25 cellular contexts compared by ENCODE assay signal in the genomic region with DNA sequence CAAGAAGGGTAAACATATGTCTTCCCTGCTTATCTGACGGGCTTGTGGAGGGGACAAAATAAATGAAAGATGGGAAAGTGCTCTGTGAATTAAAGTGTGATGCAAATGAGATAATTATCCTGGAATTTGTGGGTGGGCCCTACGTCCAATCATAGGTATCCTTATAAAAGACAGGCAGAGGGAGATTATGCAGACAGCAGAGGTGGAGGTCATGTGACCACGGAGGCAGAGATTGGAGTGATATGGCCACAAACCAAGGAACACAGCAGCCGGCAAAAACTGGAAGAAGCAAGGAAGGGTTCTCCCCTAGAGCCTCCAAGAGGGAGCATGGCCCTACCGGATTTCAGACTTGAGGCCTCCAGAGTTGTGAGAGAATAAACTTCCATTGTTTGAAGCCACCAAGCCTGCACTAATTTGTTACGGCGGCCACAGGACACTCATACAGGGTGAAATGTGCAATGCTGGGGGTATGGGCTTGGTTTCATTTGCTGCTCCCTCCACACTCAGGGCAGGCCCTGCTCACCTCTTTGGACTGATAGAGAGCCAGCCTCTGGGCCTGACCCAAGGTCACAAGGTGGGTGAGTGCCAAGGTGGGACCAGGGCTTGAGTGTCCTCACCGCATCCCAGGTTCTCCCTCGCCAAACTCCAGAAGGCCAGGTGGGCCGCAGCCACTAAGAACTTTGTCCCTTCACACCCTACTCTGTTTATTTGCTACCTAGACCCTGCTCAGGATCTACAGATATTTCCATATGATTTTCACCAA.
"Had no signal": no experiment of that assay in that cellular context is flagged by ENCODE, and none has a peak within 500 bp of the region (broad histone marks: within the 10 kb centered on the region; RNA-seq: fewer than 3 reads in every experiment).

No MANE protein-coding gene starts in this region.

- H3K4me1 Mint-ChIP-seq: activated naive CD8-positive, alpha-beta T cell treated with anti-CD3 and anti-CD28 coated beads, Interleukin-2, amount 50 U/mL, for 24 hours had no signal

- H3K27me3 ChIP-seq: ascending aorta, cardiac muscle cell had no signal

- H3K9me3 Mint-ChIP-seq: activated naive CD4-positive, alpha-beta T cell treated with anti-CD3 and anti-CD28 coated beads, Interleukin-2, amount 50 U/mL, for 72 hours; activated naive CD8-positive, alpha-beta T cell treated with anti-CD3 and anti-CD28 coated beads, Interleukin-2, amount 50 U/mL, for 24 hours; activated T-helper 1 cell treated with anti-CD3 and anti-CD28 coated beads, Interleukin-12 subunit alpha, Interleukin-12 subunit beta, Interleukin-2, Interleukin-4 antibody, amounts not matched to agents 30 ng/mL and 10 ng/mL and 1 ng/mL, durations not matched to agents 14 hours and 24 hours and 36 hours; T-helper 2 cell treated with Interferon-gamma antibody and Interleukin-4, amounts not matched to agents 5 μg/mL and 100 μg/mL, for 36 hours had no signal

- DNase-seq: activated CD4-positive, alpha-beta T cell treated with anti-CD3 and anti-CD28 coated beads for 4 hours; activated CD8-positive, alpha-beta memory T cell treated with anti-CD3 and anti-CD28 coated beads, Interleukin-2, amount 50 U/mL, for 48 hours; activated CD8-positive, alpha-beta T cell treated with anti-CD3 and anti-CD28 coated beads, Interleukin-2, amount 10 ng/mL, durations not matched to agents 7 days and 5 days; activated effector memory CD4-positive, alpha-beta T cell treated with anti-CD3 and anti-CD28 coated beads, Interleukin-2, amount 50 U/mL, for 16 hours; activated naive CD4-positive, alpha-beta T cell treated with Interleukin-2 at 50 U/mL for 16 hours; activated naive CD8-positive, alpha-beta T cell treated with anti-CD3 and anti-CD28 coated beads, Interleukin-2, amount 50 U/mL, for 24 hours; activated T-cell treated with anti-CD3 and anti-CD28 coated beads, Interleukin-2, amount 50 U/mL, for 1 hour; amniotic stem cell; brain microvascular endothelial cell; Kasumi-1; NCI-H1048; NCI-H146; NCI-H187 treated with DMSO at 0.1 percent for 48 hours; NCI-H2081 treated with DMSO at 0.1 percent for 48 hours; NCI-H446; NCI-H524; PC-3; SW 1271 had no signal

- H3K4me3 ChIP-seq: ascending aorta, cardiac muscle cell, SK-N-MC had no signal

- ATAC-seq: activated CD4-positive, CD25-positive, alpha-beta regulatory T cell treated with anti-CD3 and anti-CD28 coated beads, Interleukin-2, amount 50 U/mL, for 24 hours; activated CD8-positive, alpha-beta T cell treated with anti-CD3 and anti-CD28 coated beads, Interleukin-2, amount 10 ng/mL, durations not matched to agents 7 days and 5 days; activated naive CD4-positive, alpha-beta T cell treated with anti-CD3 and anti-CD28 coated beads, Interleukin-2, amount 50 U/mL, for 72 hours; activated naive CD8-positive, alpha-beta T cell treated with anti-CD3 and anti-CD28 coated beads, Interleukin-2, amount 50 U/mL, for 24 hours; PC-3 had no signal

- H3K27ac Mint-ChIP-seq: activated CD8-positive, alpha-beta T cell treated with anti-CD3 and anti-CD28 coated beads, Interleukin-2, amount 10 ng/mL, durations not matched to agents 7 days and 5 days; activated naive CD4-positive, alpha-beta T cell treated with anti-CD3 and anti-CD28 coated beads, Interleukin-2, amount 50 U/mL, for 72 hours; activated naive CD8-positive, alpha-beta T cell treated with anti-CD3 and anti-CD28 coated beads, Interleukin-2, amount 50 U/mL, for 24 hours; activated T-helper 1 cell treated with anti-CD3 and anti-CD28 coated beads, Interleukin-12 subunit alpha, Interleukin-12 subunit beta, Interleukin-2, Interleukin-4 antibody, amounts not matched to agents 30 ng/mL and 10 ng/mL and 1 ng/mL, durations not matched to agents 14 hours and 24 hours and 36 hours; T-helper 2 cell treated with Interferon-gamma antibody and Interleukin-4, amounts not matched to agents 5 μg/mL and 100 μg/mL, for 36 hours had no signal

- H3K9me3 ChIP-seq: ascending aorta had no signal

- H3K27ac ChIP-seq: ascending aorta, brain microvascular endothelial cell, cardiac muscle cell, SK-N-MC had no signal

- H3K36me3 ChIP-seq: ascending aorta, brain microvascular endothelial cell, cardiac muscle cell had no signal

- H3K36me3 Mint-ChIP-seq: activated naive CD4-positive, alpha-beta T cell treated with anti-CD3 and anti-CD28 coated beads, Interleukin-2, amount 50 U/mL, for 72 hours had no signal

- H3K4me3 Mint-ChIP-seq: activated CD8-positive, alpha-beta T cell treated with anti-CD3 and anti-CD28 coated beads, Interleukin-2, amount 10 ng/mL, durations not matched to agents 7 days and 5 days; activated naive CD8-positive, alpha-beta T cell treated with anti-CD3 and anti-CD28 coated beads, Interleukin-2, amount 50 U/mL, for 24 hours; activated T-helper 1 cell treated with anti-CD3 and anti-CD28 coated beads, Interleukin-12 subunit alpha, Interleukin-12 subunit beta, Interleukin-2, Interleukin-4 antibody, amounts not matched to agents 30 ng/mL and 10 ng/mL and 1 ng/mL, durations not matched to agents 14 hours and 24 hours and 36 hours; T-helper 2 cell treated with Interferon-gamma antibody and Interleukin-4, amounts not matched to agents 5 μg/mL and 100 μg/mL, for 36 hours had no signal
